ENCODE assay signal across 1 cellular context in the genomic region with DNA sequence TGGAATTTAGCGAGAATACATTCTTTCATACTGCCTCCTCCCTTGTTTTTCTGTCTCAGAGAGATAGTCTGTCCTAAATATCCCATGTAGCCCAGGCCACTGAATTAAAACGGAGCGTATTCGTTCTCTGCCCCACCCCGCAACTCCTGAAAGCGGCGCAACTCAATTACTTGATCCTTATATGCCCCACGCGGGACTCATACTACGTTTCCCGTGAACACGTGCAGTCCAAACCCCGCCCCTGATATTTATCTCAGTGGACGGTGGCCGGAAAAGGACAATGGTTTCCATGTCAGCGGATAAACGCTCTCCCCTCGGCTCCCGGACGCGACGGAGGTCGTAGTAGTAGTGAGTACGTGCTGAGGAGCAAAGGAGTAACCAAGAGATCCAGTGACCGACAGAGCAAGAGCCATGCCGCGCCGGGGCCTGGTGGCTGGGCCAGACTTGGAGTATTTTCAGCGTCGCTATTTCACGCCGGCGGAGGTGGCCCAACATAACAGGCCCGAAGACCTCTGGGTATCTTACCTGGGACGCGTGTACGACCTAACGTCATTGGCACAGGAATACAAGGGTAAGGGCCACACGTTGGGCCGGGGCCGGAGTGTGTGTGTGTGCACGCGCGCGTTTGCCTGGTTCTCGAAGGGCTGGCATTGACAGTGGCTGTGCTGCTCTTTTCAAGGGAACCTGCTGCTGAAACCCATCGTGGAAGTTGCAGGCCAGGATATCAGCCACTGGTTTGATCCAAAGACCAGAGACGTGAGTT.
TF ChIP-seq lines count a peak whose summit lies in the region.

A gene with protein sequence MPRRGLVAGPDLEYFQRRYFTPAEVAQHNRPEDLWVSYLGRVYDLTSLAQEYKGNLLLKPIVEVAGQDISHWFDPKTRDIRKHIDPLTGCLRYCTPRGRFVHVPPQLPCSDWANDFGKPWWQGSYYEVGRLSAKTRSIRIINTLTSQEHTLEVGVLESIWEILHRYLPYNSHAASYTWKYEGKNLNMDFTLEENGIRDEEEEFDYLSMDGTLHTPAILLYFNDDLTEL (plus strand): TSS at position 280 of the 763 bp plus-strand sequence. CDS start 132 bp downstream, at position 412.

TF ChIP-seq in GM12878, 131 proteins besides CTCF, POLR2A, EP300 and RAD21 (continued from another document):
- TF ChIP-seq, protein P1, sequence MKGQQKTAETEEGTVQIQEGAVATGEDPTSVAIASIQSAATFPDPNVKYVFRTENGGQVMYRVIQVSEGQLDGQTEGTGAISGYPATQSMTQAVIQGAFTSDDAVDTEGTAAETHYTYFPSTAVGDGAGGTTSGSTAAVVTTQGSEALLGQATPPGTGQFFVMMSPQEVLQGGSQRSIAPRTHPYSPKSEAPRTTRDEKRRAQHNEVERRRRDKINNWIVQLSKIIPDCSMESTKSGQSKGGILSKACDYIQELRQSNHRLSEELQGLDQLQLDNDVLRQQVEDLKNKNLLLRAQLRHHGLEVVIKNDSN (IDR thresholded peaks at IDR 0.05; ENCODE audit: borderline replicate concordance, extremely low read length, insufficient read depth, low read depth, low read length) = peak; percentile 48
- TF ChIP-seq RCOR1 (conservative IDR thresholded peaks at IDR 0.05; ENCODE audit: low read depth, low read length) = no peak
- TF ChIP-seq ZNF24 (IDR thresholded peaks at IDR 0.05) = no peak
- TF ChIP-seq CREB1 (IDR thresholded peaks at IDR 0.05; ENCODE audit: low read depth) = 0 out of 2 replicates have a peak, but pooled peaks have one; percentile 35
- TF ChIP-seq RUNX3 (IDR thresholded peaks at IDR 0.05; ENCODE audit: low read length) = no peak
- TF ChIP-seq, protein P2, sequence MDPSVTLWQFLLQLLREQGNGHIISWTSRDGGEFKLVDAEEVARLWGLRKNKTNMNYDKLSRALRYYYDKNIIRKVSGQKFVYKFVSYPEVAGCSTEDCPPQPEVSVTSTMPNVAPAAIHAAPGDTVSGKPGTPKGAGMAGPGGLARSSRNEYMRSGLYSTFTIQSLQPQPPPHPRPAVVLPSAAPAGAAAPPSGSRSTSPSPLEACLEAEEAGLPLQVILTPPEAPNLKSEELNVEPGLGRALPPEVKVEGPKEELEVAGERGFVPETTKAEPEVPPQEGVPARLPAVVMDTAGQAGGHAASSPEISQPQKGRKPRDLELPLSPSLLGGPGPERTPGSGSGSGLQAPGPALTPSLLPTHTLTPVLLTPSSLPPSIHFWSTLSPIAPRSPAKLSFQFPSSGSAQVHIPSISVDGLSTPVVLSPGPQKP (IDR thresholded peaks at IDR 0.05; ENCODE audit: low read depth, low read length) = peak; percentile 48; the same call in 1 of the 2 replicates
- no peak for TF ChIP-seq FOS (IDR thresholded peaks at IDR 0.05; ENCODE audit: borderline replicate concordance, extremely low read depth, insufficient read length)
- TF ChIP-seq, protein P3, sequence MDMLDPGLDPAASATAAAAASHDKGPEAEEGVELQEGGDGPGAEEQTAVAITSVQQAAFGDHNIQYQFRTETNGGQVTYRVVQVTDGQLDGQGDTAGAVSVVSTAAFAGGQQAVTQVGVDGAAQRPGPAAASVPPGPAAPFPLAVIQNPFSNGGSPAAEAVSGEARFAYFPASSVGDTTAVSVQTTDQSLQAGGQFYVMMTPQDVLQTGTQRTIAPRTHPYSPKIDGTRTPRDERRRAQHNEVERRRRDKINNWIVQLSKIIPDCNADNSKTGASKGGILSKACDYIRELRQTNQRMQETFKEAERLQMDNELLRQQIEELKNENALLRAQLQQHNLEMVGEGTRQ (IDR thresholded peaks at IDR 0.05; ENCODE audit: borderline replicate concordance, low read depth, low read length) = peak; percentile 57
- no peak for TF ChIP-seq ZNF274 (IDR thresholded peaks at IDR 0.05; ENCODE audit: insufficient read depth, insufficient read length)
- no peak for TF ChIP-seq TAF1 (IDR thresholded peaks at IDR 0.05; ENCODE audit: borderline replicate concordance, low read depth, low read length)
- TF ChIP-seq STAT3 (IDR thresholded peaks at IDR 0.05; ENCODE audit: low read depth, low read length) = no peak
- no peak for TF ChIP-seq CBFB (IDR thresholded peaks at IDR 0.05; ENCODE audit: low read depth)
- no peak for TF ChIP-seq SREBF1 (IDR thresholded peaks at IDR 0.05; ENCODE audit: low read length)
- no peak for TF ChIP-seq YBX1 (IDR thresholded peaks at IDR 0.05)
- no peak for TF ChIP-seq SREBF2 (IDR thresholded peaks at IDR 0.05; ENCODE audit: low read length)
- TF ChIP-seq SIX5 (IDR thresholded peaks at IDR 0.05; ENCODE audit: low read depth, low read length, severe bottlenecking) = peak; percentile 79
- TF ChIP-seq, protein P4, sequence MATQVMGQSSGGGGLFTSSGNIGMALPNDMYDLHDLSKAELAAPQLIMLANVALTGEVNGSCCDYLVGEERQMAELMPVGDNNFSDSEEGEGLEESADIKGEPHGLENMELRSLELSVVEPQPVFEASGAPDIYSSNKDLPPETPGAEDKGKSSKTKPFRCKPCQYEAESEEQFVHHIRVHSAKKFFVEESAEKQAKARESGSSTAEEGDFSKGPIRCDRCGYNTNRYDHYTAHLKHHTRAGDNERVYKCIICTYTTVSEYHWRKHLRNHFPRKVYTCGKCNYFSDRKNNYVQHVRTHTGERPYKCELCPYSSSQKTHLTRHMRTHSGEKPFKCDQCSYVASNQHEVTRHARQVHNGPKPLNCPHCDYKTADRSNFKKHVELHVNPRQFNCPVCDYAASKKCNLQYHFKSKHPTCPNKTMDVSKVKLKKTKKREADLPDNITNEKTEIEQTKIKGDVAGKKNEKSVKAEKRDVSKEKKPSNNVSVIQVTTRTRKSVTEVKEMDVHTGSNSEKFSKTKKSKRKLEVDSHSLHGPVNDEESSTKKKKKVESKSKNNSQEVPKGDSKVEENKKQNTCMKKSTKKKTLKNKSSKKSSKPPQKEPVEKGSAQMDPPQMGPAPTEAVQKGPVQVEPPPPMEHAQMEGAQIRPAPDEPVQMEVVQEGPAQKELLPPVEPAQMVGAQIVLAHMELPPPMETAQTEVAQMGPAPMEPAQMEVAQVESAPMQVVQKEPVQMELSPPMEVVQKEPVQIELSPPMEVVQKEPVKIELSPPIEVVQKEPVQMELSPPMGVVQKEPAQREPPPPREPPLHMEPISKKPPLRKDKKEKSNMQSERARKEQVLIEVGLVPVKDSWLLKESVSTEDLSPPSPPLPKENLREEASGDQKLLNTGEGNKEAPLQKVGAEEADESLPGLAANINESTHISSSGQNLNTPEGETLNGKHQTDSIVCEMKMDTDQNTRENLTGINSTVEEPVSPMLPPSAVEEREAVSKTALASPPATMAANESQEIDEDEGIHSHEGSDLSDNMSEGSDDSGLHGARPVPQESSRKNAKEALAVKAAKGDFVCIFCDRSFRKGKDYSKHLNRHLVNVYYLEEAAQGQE (IDR thresholded peaks at IDR 0.05; ENCODE audit: low read depth, low read length) = no peak
- TF ChIP-seq BMI1 (IDR thresholded peaks at IDR 0.05; ENCODE audit: borderline replicate concordance) = no peak
- TF ChIP-seq, protein P5, sequence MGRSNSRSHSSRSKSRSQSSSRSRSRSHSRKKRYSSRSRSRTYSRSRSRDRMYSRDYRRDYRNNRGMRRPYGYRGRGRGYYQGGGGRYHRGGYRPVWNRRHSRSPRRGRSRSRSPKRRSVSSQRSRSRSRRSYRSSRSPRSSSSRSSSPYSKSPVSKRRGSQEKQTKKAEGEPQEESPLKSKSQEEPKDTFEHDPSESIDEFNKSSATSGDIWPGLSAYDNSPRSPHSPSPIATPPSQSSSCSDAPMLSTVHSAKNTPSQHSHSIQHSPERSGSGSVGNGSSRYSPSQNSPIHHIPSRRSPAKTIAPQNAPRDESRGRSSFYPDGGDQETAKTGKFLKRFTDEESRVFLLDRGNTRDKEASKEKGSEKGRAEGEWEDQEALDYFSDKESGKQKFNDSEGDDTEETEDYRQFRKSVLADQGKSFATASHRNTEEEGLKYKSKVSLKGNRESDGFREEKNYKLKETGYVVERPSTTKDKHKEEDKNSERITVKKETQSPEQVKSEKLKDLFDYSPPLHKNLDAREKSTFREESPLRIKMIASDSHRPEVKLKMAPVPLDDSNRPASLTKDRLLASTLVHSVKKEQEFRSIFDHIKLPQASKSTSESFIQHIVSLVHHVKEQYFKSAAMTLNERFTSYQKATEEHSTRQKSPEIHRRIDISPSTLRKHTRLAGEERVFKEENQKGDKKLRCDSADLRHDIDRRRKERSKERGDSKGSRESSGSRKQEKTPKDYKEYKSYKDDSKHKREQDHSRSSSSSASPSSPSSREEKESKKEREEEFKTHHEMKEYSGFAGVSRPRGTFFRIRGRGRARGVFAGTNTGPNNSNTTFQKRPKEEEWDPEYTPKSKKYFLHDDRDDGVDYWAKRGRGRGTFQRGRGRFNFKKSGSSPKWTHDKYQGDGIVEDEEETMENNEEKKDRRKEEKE (IDR thresholded peaks at IDR 0.05) = no peak
- no peak for TF ChIP-seq JUND (IDR thresholded peaks at IDR 0.05; ENCODE audit: low read depth, low read length)
- no peak for TF ChIP-seq ZNF384 (IDR thresholded peaks at IDR 0.05; ENCODE audit: borderline replicate concordance, low read depth, low read length)
- TF ChIP-seq SIN3A (IDR thresholded peaks at IDR 0.05; ENCODE audit: low read depth, low read length) = peak; percentile 97
- no peak; the same call in 1 of the 2 replicates for TF ChIP-seq FOXM1 (IDR thresholded peaks at IDR 0.05; ENCODE audit: low read depth, low read length)
- peak; percentile 78 for TF ChIP-seq FOXK2 (IDR thresholded peaks at IDR 0.05)
- no peak for TF ChIP-seq HDGF (IDR thresholded peaks at IDR 0.05)
- no peak for TF ChIP-seq MYB (IDR thresholded peaks at IDR 0.05; ENCODE audit: borderline replicate concordance, low read depth, low read length)
- TF ChIP-seq BCL11A (IDR thresholded peaks at IDR 0.05; ENCODE audit: low read depth, low read length) = no peak
- TF ChIP-seq HCFC1 (IDR thresholded peaks at IDR 0.05; ENCODE audit: low read length) = peak; percentile 78
- TF ChIP-seq TBL1XR1 (IDR thresholded peaks at IDR 0.05; ENCODE audit: low read depth, low read length) = peak; percentile 71
- TF ChIP-seq EGR1 (IDR thresholded peaks at IDR 0.05; ENCODE audit: borderline replicate concordance in 1 of 2, low read depth in 2 of 2, low read length in 2 of 2) = no peak
- no peak for TF ChIP-seq CHD1 (IDR thresholded peaks at IDR 0.05; ENCODE audit: low read depth, low read length)
- no peak for TF ChIP-seq PAX8 (IDR thresholded peaks at IDR 0.05)
- TF ChIP-seq GATAD2B (conservative IDR thresholded peaks at IDR 0.05; ENCODE audit: low read depth) = no peak
- TF ChIP-seq NBN (IDR thresholded peaks at IDR 0.05) = no peak; the same call in 1 of the 2 replicates
- no peak for TF ChIP-seq STAT1 (conservative IDR thresholded peaks at IDR 0.05)
- TF ChIP-seq, protein P6, sequence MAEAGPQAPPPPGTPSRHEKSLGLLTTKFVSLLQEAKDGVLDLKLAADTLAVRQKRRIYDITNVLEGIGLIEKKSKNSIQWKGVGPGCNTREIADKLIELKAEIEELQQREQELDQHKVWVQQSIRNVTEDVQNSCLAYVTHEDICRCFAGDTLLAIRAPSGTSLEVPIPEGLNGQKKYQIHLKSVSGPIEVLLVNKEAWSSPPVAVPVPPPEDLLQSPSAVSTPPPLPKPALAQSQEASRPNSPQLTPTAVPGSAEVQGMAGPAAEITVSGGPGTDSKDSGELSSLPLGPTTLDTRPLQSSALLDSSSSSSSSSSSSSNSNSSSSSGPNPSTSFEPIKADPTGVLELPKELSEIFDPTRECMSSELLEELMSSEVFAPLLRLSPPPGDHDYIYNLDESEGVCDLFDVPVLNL (IDR thresholded peaks at IDR 0.05; ENCODE audit: low read depth, low read length) = peak; percentile 42; the same call in 1 of the 2 replicates
- no peak for TF ChIP-seq SUPT20H (IDR thresholded peaks at IDR 0.05; ENCODE audit: borderline replicate concordance, control insufficient read depth, low read depth, low read length)
- no peak for TF ChIP-seq DPF2 (IDR thresholded peaks at IDR 0.05)
- TF ChIP-seq TCF7 (IDR thresholded peaks at IDR 0.05; ENCODE audit: borderline replicate concordance) = no peak
